1 cellular context compared by ENCODE assay signal in the genomic region with DNA sequence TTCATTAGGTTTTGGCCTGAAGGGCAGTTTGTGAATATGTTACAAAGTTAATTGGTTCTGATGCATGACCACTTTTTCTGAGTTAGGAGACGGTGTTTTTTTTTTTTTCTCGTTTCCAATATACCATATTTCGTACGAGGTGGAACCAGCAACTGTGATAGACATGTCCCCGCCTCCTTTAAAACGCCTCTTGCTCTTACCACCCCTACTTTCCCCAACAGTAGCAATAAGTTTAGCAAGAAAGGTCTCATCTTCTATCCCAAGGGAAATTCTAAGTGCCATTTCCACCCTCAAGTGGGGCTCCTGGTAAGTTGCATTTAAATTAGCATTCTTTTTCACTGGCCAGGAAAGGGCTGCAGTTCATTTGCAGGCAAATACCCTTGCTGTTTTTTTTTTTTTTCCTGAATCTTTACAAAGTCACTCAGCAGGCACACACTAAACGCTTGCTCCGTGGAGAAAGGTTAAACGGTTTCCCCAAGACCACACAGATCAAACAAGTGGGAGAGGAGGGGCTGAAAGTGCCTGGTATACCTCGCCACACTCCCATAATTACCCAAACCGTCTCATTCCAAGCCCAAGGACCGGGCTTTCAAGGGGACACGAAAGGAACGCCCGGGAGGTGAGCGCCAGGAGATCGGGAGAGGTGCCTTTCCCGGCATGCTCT.
TF ChIP-seq lines count a peak whose summit lies in the region.

No MANE protein-coding gene starts in this region.

TF ChIP-seq in HEK293, 187 proteins besides CTCF, POLR2A, EP300 and RAD21 (continued from another document):
- TF ChIP-seq ZBTB20 (tag by site-specific recombination; IDR thresholded peaks at IDR 0.05): peak; percentile 64; the same call in 1 of the 2 replicates
- no peak for TF ChIP-seq ZNF660 (tag by site-specific recombination; IDR thresholded peaks at IDR 0.05)
- no peak for TF ChIP-seq ZNF558 (tag by site-specific recombination; IDR thresholded peaks at IDR 0.05)
- 0 out of 2 replicates have a peak, but pooled peaks have one; percentile 21 for TF ChIP-seq ZFP37 (tag by site-specific recombination; IDR thresholded peaks at IDR 0.05)
- TF ChIP-seq, protein P1, sequence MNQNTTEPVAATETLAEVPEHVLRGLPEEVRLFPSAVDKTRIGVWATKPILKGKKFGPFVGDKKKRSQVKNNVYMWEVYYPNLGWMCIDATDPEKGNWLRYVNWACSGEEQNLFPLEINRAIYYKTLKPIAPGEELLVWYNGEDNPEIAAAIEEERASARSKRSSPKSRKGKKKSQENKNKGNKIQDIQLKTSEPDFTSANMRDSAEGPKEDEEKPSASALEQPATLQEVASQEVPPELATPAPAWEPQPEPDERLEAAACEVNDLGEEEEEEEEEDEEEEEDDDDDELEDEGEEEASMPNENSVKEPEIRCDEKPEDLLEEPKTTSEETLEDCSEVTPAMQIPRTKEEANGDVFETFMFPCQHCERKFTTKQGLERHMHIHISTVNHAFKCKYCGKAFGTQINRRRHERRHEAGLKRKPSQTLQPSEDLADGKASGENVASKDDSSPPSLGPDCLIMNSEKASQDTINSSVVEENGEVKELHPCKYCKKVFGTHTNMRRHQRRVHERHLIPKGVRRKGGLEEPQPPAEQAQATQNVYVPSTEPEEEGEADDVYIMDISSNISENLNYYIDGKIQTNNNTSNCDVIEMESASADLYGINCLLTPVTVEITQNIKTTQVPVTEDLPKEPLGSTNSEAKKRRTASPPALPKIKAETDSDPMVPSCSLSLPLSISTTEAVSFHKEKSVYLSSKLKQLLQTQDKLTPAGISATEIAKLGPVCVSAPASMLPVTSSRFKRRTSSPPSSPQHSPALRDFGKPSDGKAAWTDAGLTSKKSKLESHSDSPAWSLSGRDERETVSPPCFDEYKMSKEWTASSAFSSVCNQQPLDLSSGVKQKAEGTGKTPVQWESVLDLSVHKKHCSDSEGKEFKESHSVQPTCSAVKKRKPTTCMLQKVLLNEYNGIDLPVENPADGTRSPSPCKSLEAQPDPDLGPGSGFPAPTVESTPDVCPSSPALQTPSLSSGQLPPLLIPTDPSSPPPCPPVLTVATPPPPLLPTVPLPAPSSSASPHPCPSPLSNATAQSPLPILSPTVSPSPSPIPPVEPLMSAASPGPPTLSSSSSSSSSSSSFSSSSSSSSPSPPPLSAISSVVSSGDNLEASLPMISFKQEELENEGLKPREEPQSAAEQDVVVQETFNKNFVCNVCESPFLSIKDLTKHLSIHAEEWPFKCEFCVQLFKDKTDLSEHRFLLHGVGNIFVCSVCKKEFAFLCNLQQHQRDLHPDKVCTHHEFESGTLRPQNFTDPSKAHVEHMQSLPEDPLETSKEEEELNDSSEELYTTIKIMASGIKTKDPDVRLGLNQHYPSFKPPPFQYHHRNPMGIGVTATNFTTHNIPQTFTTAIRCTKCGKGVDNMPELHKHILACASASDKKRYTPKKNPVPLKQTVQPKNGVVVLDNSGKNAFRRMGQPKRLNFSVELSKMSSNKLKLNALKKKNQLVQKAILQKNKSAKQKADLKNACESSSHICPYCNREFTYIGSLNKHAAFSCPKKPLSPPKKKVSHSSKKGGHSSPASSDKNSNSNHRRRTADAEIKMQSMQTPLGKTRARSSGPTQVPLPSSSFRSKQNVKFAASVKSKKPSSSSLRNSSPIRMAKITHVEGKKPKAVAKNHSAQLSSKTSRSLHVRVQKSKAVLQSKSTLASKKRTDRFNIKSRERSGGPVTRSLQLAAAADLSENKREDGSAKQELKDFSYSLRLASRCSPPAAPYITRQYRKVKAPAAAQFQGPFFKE (tag by site-specific recombination; IDR thresholded peaks at IDR 0.05; ENCODE audit: borderline replicate concordance): no peak
